ENCODE assay signal across 8 cellular contexts in genomic region chr17:27466748-27467375, GRCh38. TPM values are rescaled to one million over a fixed set of nuclear protein-coding genes. Genes with fewer than 3 reads are reported as not detected.
DNase-seq lines count a peak whose midpoint lies in the region; TF ChIP-seq lines count a peak whose summit lies in the region.

No MANE protein-coding gene starts in this region.

- peak overlapping the region in 1 of 2 experiments; percentile 46; a peak in 2 of 5 replicates for H3K4me3 Mint-ChIP-seq in H9

- TF ChIP-seq CTCF in H9 (conservative IDR thresholded peaks at IDR 0.05) (no peak), Peyer's patch (IDR thresholded peaks at IDR 0.05) (no peak)

- H3K4me3 ChIP-seq in Peyer's patch: no peak overlapping the region

- peaks cover 66 to 76% of the 10 kb centered on the region in 2 experiments for H3K4me1 Mint-ChIP-seq in H9

- no peak overlapping the region for H3K18ac ChIP-seq in H9 (ENCODE audit: insufficient read length, low read depth, low read length)

- no peak overlapping the region for H2BK15ac ChIP-seq in H9 (ENCODE audit: low read depth, low read length)

- H3K27me3 ChIP-seq in H9 (ENCODE audit: insufficient read depth, low read length) (no peaks in the 10 kb centered on the region), Peyer's patch (no peaks in the 10 kb centered on the region)

- H3K56ac ChIP-seq in H9 (ENCODE audit: insufficient read length, low read depth, low read length): no peak overlapping the region

- H3T11ph ChIP-seq in H9 (ENCODE audit: low read length): no peak overlapping the region

- H3K79me2 ChIP-seq in H9 (ENCODE audit: insufficient read depth, low read length): peaks cover 2% of the 10 kb centered on the region; the same call in 1 of the 2 replicates

- no peaks in the 10 kb centered on the region for H3K36me3 Mint-ChIP-seq in H9 (ENCODE audit: insufficient read depth in 1 of 3, low read depth in 3 of 3)

- no peaks in the 10 kb centered on the region for H3K27me3 Mint-ChIP-seq in H9 (ENCODE audit: low read depth)

- no peak overlapping the region for H3K23ac ChIP-seq in H9 (ENCODE audit: insufficient read length, low read depth, low read length)

- no peak overlapping the region for H3K14ac ChIP-seq in H9 (ENCODE audit: insufficient read depth, low read length)

- H3K23me2 ChIP-seq in H9 (ENCODE audit: insufficient read length, low read depth, low read length, poor library complexity, severe bottlenecking): no peaks in the 10 kb centered on the region

- no peak overlapping the region; the same call in 1 of the 2 replicates for H3K4ac ChIP-seq in H9 (ENCODE audit: low read depth, low read length)

- no peaks in the 10 kb centered on the region for H4K20me1 ChIP-seq in H9 (ENCODE audit: control insufficient read depth, insufficient read depth, insufficient read length)

- H3K9me3 Mint-ChIP-seq in H9: no peaks in the 10 kb centered on the region

- H2AK5ac ChIP-seq in H9 (ENCODE audit: insufficient read length, low read length): no peak overlapping the region

- no peaks in the 10 kb centered on the region for H3K36me3 ChIP-seq in Peyer's patch

- no peak overlapping the region for H3K9ac ChIP-seq in H9 (ENCODE audit: extremely low read depth, insufficient read length, low read length)

- H2AFZ ChIP-seq in H9 (ENCODE audit: low read length): no peak overlapping the region

- TF ChIP-seq POLR2A in GM15510 (IDR thresholded peaks at IDR 0.05; ENCODE audit: borderline replicate concordance, extremely low read depth, insufficient read length) (peak; percentile 29), Peyer's patch (IDR thresholded peaks at IDR 0.05) (no peak)

- no peak overlapping the region for H4K91ac ChIP-seq in H9 (ENCODE audit: insufficient read length, low read depth, low read length)

- H3K27ac ChIP-seq in H9 (ENCODE audit: insufficient read length, low read depth, low read length) (peak overlapping the region; percentile 52), Peyer's patch (peak overlapping the region in 2 of 4 donors; percentile 42 to 43)

- H3K4me1 ChIP-seq in H9 (ENCODE audit: insufficient read depth, low read length): peaks cover 9% of the 10 kb centered on the region; the same call in 1 of the 2 replicates
- H3K4me1 ChIP-seq in Peyer's patch: peaks cover 0 to 10% (median 9%) of the 10 kb centered on the region in 4 donors

- H3K9me3 ChIP-seq in H9 (ENCODE audit: control insufficient read depth, low read depth, low read length) (no peaks in the 10 kb centered on the region), Peyer's patch (no peaks in the 10 kb centered on the region)

- peaks cover 3% of the 10 kb centered on the region for H3K79me1 ChIP-seq in H9 (ENCODE audit: insufficient read depth, low read depth, low read length, poor library complexity, severe bottlenecking)

- no CpG with 5 or more reads among the region's 13 CpGs for WGBS in H9 (ENCODE audit: extremely low coverage, insufficient read length, low lambda C conversion rate)

- H3K4me2 ChIP-seq in H9 (ENCODE audit: insufficient read depth, insufficient read length, low read length): no peak overlapping the region

- no peak overlapping the region for H4K5ac ChIP-seq in H9 (ENCODE audit: insufficient read length, low read depth, low read length)

- H3K27ac Mint-ChIP-seq in H9: peak overlapping the region; percentile 34 to 97 (median 65); a peak in 5 of 7 replicates

- no peak overlapping the region for H2BK12ac ChIP-seq in H9 (ENCODE audit: insufficient read length, low read depth, low read length)

- DNase-seq in H9: no peak
- peak in 2 of 3 donors; percentile 24 to 52 for DNase-seq in Peyer's patch
- DNase-seq in central memory CD4-positive, alpha-beta T cell: peak; percentile 32
- DNase-seq in stimulated activated CD8-positive, alpha-beta memory T cell treated with anti-CD3 and anti-CD28 coated beads, Interleukin-4, amount 100 ng/mL, for 4 hours (ENCODE audit: low read depth in 2 of 2, low spot score in 1 of 2): peak; percentile 38
- no peak for DNase-seq in amniotic stem cell (lab: John Stamatoyannopoulos, UW)
- no peak for DNase-seq in NCI-H526 (lab: John Stamatoyannopoulos, UW)
- no peak for DNase-seq in NCI-H345 (lab: John Stamatoyannopoulos, UW)

- no peak overlapping the region for H4K8ac ChIP-seq in H9 (replicated peaks; ENCODE audit: insufficient read length, low read depth, low read length)

- H2BK20ac ChIP-seq in H9 (ENCODE audit: low read depth, low read length, poor library complexity, severe bottlenecking): no peak overlapping the region

- H2BK5ac ChIP-seq in H9 (ENCODE audit: insufficient read length, low read length): no peak overlapping the region

- no peak overlapping the region for H2BK120ac ChIP-seq in H9 (ENCODE audit: low read depth, low read length, poor library complexity, severe bottlenecking)

RNA-seq across cellular contexts. Expression of gene KSR1, which starts 10.6 kb away (rescaled TPM):
- total RNA-seq in H9 (2021) (43.5 and 44.9 TPM in 2 replicates), Peyer's patch (10 to 100 TPM; 26.6 to 64.4 (median 42.2) TPM)

Comparison
In these comparisons a context has a peak if more than half of its experiments do, and no peak if none do; other contexts are left out.
1. DNase-seq: peak in Peyer's patch (2 of 3), central memory CD4-positive, alpha-beta T cell (single experiment) and stimulated activated CD8-positive, alpha-beta memory T cell treated with anti-CD3 and anti-CD28 coated beads, Interleukin-4, amount 100 ng/mL, for 4 hours (2 of 2); none in H9 (single experiment), amniotic stem cell (single experiment), NCI-H526 (0 of 2) and NCI-H345 (single experiment).